In the genomic region with DNA sequence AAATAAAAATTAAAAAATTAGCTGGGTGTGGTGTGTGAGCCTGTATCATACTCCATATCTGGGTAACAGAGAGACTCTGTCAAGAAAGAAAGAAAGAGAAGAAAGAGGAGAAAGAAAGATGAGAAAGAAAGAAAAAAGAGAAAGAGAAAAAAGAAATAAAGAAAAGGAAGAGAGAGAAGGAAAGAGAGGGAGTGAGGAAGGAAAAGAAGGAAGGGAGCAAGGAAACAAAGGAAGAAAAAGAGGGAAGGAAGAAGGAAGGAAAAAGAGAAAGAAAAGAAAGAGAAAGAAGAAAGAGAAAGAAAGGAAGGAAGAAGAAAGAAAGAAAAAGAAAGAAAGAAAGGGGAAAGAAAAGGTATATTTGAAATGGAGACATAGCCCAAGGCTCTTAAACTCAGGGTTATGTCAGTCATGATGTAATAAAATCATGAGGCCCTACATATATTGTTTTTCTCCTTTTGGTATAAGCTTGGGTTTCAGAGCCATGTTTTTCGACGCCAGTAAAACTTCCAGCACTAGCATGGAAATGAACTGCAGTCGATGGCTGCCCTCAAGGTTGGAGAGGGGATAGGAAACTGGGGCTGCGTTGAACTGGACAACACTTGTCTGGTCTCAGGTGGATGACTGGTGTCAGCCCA, we compare ENCODE assay signal across 14 cellular contexts. TPM values are rescaled to one million over a fixed set of nuclear protein-coding genes. Genes with fewer than 3 reads are reported as not detected.
DNase-seq lines count a peak whose midpoint lies in the region; ATAC-seq and TF ChIP-seq lines count a peak whose summit lies in the region.
"Had no signal": no experiment of that assay in that cellular context is flagged by ENCODE, and none has a peak within 500 bp of the region (broad histone marks: within the 10 kb centered on the region; RNA-seq: fewer than 3 reads in every experiment).

No MANE protein-coding gene starts in this region.

- no peaks in the 10 kb centered on the region for H3K9me1 ChIP-seq in IMR-90 (ENCODE audit: insufficient read depth, low read length)

- dilution Hi-C loops in IMR-90 (cut with HindIII; ENCODE audit: low sequenced_read_pairs, unreplicated experiment), result no loop called here

- H3K27me3 Mint-ChIP-seq in T-helper 1 cell treated with Interleukin-12 subunit alpha and Interleukin-12 subunit beta and Interleukin-4 antibody, amounts not matched to agents 30 μg/mL and 1 μg/mL, for 36 hours (ENCODE audit: low read depth), result peaks cover 5% of the 10 kb centered on the region
- H3K27me3 Mint-ChIP-seq in activated naive CD8-positive, alpha-beta T cell treated with anti-CD3 and anti-CD28 coated beads, Interleukin-2, amount 50 U/mL, for 24 hours, result no peaks in the 10 kb centered on the region
- H3K27me3 Mint-ChIP-seq in nephron progenitor cell (ENCODE audit: low read depth, poor library complexity), result peaks cover 4% of the 10 kb centered on the region

- no peak overlapping the region for H3K23ac ChIP-seq in IMR-90 (ENCODE audit: low read depth, low read length)

- ATAC-seq in IMR-90 (ENCODE audit: low read depth), result peak; percentile 33
- ATAC-seq in activated naive CD8-positive, alpha-beta T cell treated with anti-CD3 and anti-CD28 coated beads, Interleukin-2, amount 50 U/mL, for 24 hours, result no peak
- ATAC-seq in GM21528 (IDR thresholded peaks at IDR 0.05; ENCODE audit: low FRiP score, unreplicated experiment), result no peak

- DNase-seq in T-helper 1 cell (no peak), IMR-90 (no peak), nephron progenitor cell (no peak), uterus (no peak), SHP77 treated with DMSO at 0.1 percent for 48 hours (lab: John Stamatoyannopoulos, UW) (no peak)
- DNase-seq in activated naive CD8-positive, alpha-beta T cell treated with anti-CD3 and anti-CD28 coated beads, Interleukin-2, amount 50 U/mL, for 24 hours, result no peak

- in situ Hi-C loops in IMR-90 (cut with MboI; ENCODE audit: low sequenced_read_pairs), result loop anchor here (5.0 kb wide), 1 partner anchor 264 kb away; no protein-coding TSS in a partner anchor

- H2BK120ac ChIP-seq in IMR-90 (ENCODE audit: low read depth, low read length), result no peak overlapping the region

- peaks cover 18% of the 10 kb centered on the region for H3K27me3 ChIP-seq in IMR-90 (ENCODE audit: control insufficient read depth, insufficient read depth, low read length)
- H3K27me3 ChIP-seq in uterus, result no peaks in the 10 kb centered on the region
- H3K27me3 ChIP-seq: heart right ventricle, left lung, tibial nerve had no signal

- intact Hi-C loops in IMR-90 (cut with micrococcal nuclease) (loop anchor here (5.0 kb wide), 1 partner anchor 954 kb away; no protein-coding TSS in a partner anchor), uterus (cut with DNase I; ENCODE audit: low total_unique reads) (no loop called here)

- whole genome bisulfite sequencing in IMR-90 (ENCODE audit: extremely low coverage in 2 of 2, insufficient read length in 1 of 2), 2 experiments, result no CpG with 5 or more reads among the region's 4 CpGs

- H3K9me3 Mint-ChIP-seq in T-helper 1 cell treated with Interleukin-12 subunit alpha and Interleukin-12 subunit beta and Interleukin-4 antibody, amounts not matched to agents 30 μg/mL and 1 μg/mL, for 36 hours, result no peaks in the 10 kb centered on the region
- no peaks in the 10 kb centered on the region for H3K9me3 Mint-ChIP-seq in activated naive CD8-positive, alpha-beta T cell treated with anti-CD3 and anti-CD28 coated beads, Interleukin-2, amount 50 U/mL, for 24 hours
- peaks cover 14% of the 10 kb centered on the region for H3K9me3 Mint-ChIP-seq in nephron progenitor cell

- TF ChIP-seq CTCF in IMR-90 (conservative IDR thresholded peaks at IDR 0.05; ENCODE audit: low read depth, low read length) (no peak), nephron progenitor cell (IDR thresholded peaks at IDR 0.05) (no peak), uterus (IDR thresholded peaks at IDR 0.05) (no peak)

- H2BK5ac ChIP-seq in IMR-90 (ENCODE audit: low read depth, low read length, poor library complexity, severe bottlenecking), result no peak overlapping the region

- H3K18ac ChIP-seq in IMR-90 (ENCODE audit: low read depth, low read length), result no peak overlapping the region

- H3K79me1 ChIP-seq in IMR-90 (ENCODE audit: low read depth in 1 of 2, low read length in 2 of 2), result no peaks in the 10 kb centered on the region

- POLR2A ChIA-PET in IMR-90 (lab: Charles Lee; ENCODE audit: unreplicated experiment), result no interaction called here

- H2AK5ac ChIP-seq in IMR-90 (ENCODE audit: low read depth, low read length), result no peak overlapping the region

- peaks cover 5% of the 10 kb centered on the region; the same call in 1 of the 2 replicates for H3K9me3 ChIP-seq in IMR-90 (ENCODE audit: control insufficient read depth, insufficient read depth, low read length)
- H3K9me3 ChIP-seq in uterus, result no peaks in the 10 kb centered on the region
- H3K9me3 ChIP-seq: left lung, tibial nerve had no signal

- no peak overlapping the region for H2AK9ac ChIP-seq in IMR-90 (replicated peaks; ENCODE audit: low read depth, low read length, poor library complexity)

- no peak overlapping the region for H3K56ac ChIP-seq in IMR-90 (ENCODE audit: extremely low read depth, insufficient read depth, low read length)

- H3K14ac ChIP-seq in IMR-90 (replicated peaks; ENCODE audit: low read depth, low read length), result no peak overlapping the region

- H4K20me1 ChIP-seq in IMR-90 (ENCODE audit: insufficient read depth, low read length), result no peaks in the 10 kb centered on the region

- no TSS peak for BruUV-seq in IMR-90 (replicated peaks; lab: Mats Ljungman, UMichigan)

- H3K4me1 Mint-ChIP-seq in T-helper 1 cell treated with Interleukin-12 subunit alpha and Interleukin-12 subunit beta and Interleukin-4 antibody, amounts not matched to agents 30 μg/mL and 1 μg/mL, for 36 hours (ENCODE audit: low read depth), result peaks cover 12% of the 10 kb centered on the region
- peaks cover 29% of the 10 kb centered on the region for H3K4me1 Mint-ChIP-seq in activated naive CD8-positive, alpha-beta T cell treated with anti-CD3 and anti-CD28 coated beads, Interleukin-2, amount 50 U/mL, for 24 hours
- H3K4me1 Mint-ChIP-seq in nephron progenitor cell, result peaks cover 19% of the 10 kb centered on the region

- H3K36me3 Mint-ChIP-seq in T-helper 1 cell treated with Interleukin-12 subunit alpha and Interleukin-12 subunit beta and Interleukin-4 antibody, amounts not matched to agents 30 μg/mL and 1 μg/mL, for 36 hours (ENCODE audit: low read depth), result no peaks in the 10 kb centered on the region
- no peaks in the 10 kb centered on the region for H3K36me3 Mint-ChIP-seq in activated naive CD8-positive, alpha-beta T cell treated with anti-CD3 and anti-CD28 coated beads, Interleukin-2, amount 50 U/mL, for 24 hours (ENCODE audit: low read depth)
- H3K36me3 Mint-ChIP-seq in nephron progenitor cell (ENCODE audit: low read depth), result no peaks in the 10 kb centered on the region

- H3K27ac ChIP-seq in IMR-90 (ENCODE audit: insufficient read depth, low read length) (no peak overlapping the region), uterus (no peak overlapping the region)
- H3K27ac ChIP-seq: 22Rv1, left lung, tibial nerve had no signal

- H3K4me2 ChIP-seq in IMR-90 (ENCODE audit: low read depth, low read length), result no peak overlapping the region

- H3K4me3 ChIP-seq in IMR-90 (ENCODE audit: insufficient read depth, low read depth, low read length) (no peak overlapping the region), uterus (no peak overlapping the region)
- H3K4me3 ChIP-seq: left lung had no signal

- peak overlapping the region; percentile 64 for H3K27ac Mint-ChIP-seq in T-helper 1 cell treated with Interleukin-12 subunit alpha and Interleukin-12 subunit beta and Interleukin-4 antibody, amounts not matched to agents 30 μg/mL and 1 μg/mL, for 36 hours
- H3K27ac Mint-ChIP-seq in activated naive CD8-positive, alpha-beta T cell treated with anti-CD3 and anti-CD28 coated beads, Interleukin-2, amount 50 U/mL, for 24 hours, result peak overlapping the region; percentile 92
- peak overlapping the region; percentile 84 for H3K27ac Mint-ChIP-seq in nephron progenitor cell

- no peak overlapping the region for H3K9ac ChIP-seq in IMR-90 (ENCODE audit: low read depth, low read length)

- H4K91ac ChIP-seq in IMR-90 (ENCODE audit: insufficient read depth, low read depth, low read length), result no peak overlapping the region

- H4K5ac ChIP-seq in IMR-90 (ENCODE audit: low read depth, low read length), result no peak overlapping the region

- H2AFZ ChIP-seq in IMR-90 (replicated peaks; ENCODE audit: low read length, poor library complexity), result no peak overlapping the region

- no peak for TF ChIP-seq RAD21 in IMR-90 (IDR thresholded peaks at IDR 0.05; ENCODE audit: low read length)

- peak overlapping the region; percentile 46; the same call in 1 of the 2 replicates for H3K4ac ChIP-seq in IMR-90 (ENCODE audit: low read depth, low read length)

- no peak overlapping the region for H3K4me3 Mint-ChIP-seq in T-helper 1 cell treated with Interleukin-12 subunit alpha and Interleukin-12 subunit beta and Interleukin-4 antibody, amounts not matched to agents 30 μg/mL and 1 μg/mL, for 36 hours
- no peak overlapping the region for H3K4me3 Mint-ChIP-seq in activated naive CD8-positive, alpha-beta T cell treated with anti-CD3 and anti-CD28 coated beads, Interleukin-2, amount 50 U/mL, for 24 hours
- no peak overlapping the region for H3K4me3 Mint-ChIP-seq in nephron progenitor cell

- peak overlapping the region in 1 of 2 experiments; percentile 14; a peak in 1 of 4 replicates for H4K8ac ChIP-seq in IMR-90 (ENCODE audit: low read depth in 2 of 2, low read length in 2 of 2)

- H2BK15ac ChIP-seq in IMR-90 (ENCODE audit: low read depth, low read length), result no peak overlapping the region

- TF ChIP-seq POLR2A in IMR-90 (IDR thresholded peaks at IDR 0.05; ENCODE audit: low read depth, low read length) (no peak), uterus (IDR thresholded peaks at IDR 0.05) (no peak)

- H3K4me1 ChIP-seq in IMR-90 (ENCODE audit: control insufficient read depth, insufficient read depth, low read length), result no peaks in the 10 kb centered on the region; the same call in 1 of the 2 replicates
- H3K4me1 ChIP-seq in uterus, result no peaks in the 10 kb centered on the region

- H3K36me3 ChIP-seq in IMR-90 (ENCODE audit: control insufficient read depth, insufficient read depth, low read length), result no peaks in the 10 kb centered on the region
- H3K36me3 ChIP-seq in uterus, result no peaks in the 10 kb centered on the region
- H3K36me3 ChIP-seq: heart right ventricle, left lung, tibial nerve had no signal

- H2BK20ac ChIP-seq in IMR-90 (ENCODE audit: low read depth, low read length), result no peak overlapping the region

- CTCF ChIA-PET in IMR-90 (lab: Yijun Ruan, JAX), result interaction anchor here (2.8 kb wide), 1 partner anchor 261 kb away, joined by 18 read pairs; no protein-coding TSS in a partner anchor

RNA-seq across cellular contexts. Expression of a gene that starts 38.0 kb away (rescaled TPM):
- total RNA-seq in IMR-90 (2012; rRNA removed) (52.0 and 52.2 TPM in 2 replicates), uterus (100 to 1,000 TPM in 1 of 4 donors, 10 to 100 TPM in 3; 32.0 to 187 (median 47.6) TPM)
- 44.8 and 45.0 TPM in 2 replicates for polyA plus RNA-seq in IMR-90 (2012; rRNA removed)
- 37.9 and 67.2 TPM in 2 replicates for polyA plus RNA-seq in IMR-90 (2012; cell fraction: cytosol; rRNA removed)
- 19.1 and 28.3 TPM in 2 replicates for polyA plus RNA-seq in IMR-90 (2012; cell fraction: nucleus; rRNA removed; ENCODE audit: low replicate concordance)

RNA-seq across cellular contexts. Expression of a gene that starts 53.8 kb away (rescaled TPM):
- not detected in 2 replicates for total RNA-seq in IMR-90 (2012; rRNA removed)
- not detected in 2 replicates for polyA plus RNA-seq in IMR-90 (2012; rRNA removed)
- polyA plus RNA-seq in IMR-90 (2012; cell fraction: cytosol; rRNA removed), result not detected in 2 replicates
- polyA plus RNA-seq in IMR-90 (2012; cell fraction: nucleus; rRNA removed; ENCODE audit: low replicate concordance), result not detected in 2 replicates
- under 1 TPM in 1 of 4 donors, not detected in 3; 0.21 TPM for total RNA-seq in uterus
- total RNA-seq: endothelial cell of umbilical vein, heart right ventricle, left lung, omental fat pad, tibial nerve had no signal
- polyA plus RNA-seq: endothelial cell of umbilical vein, heart right ventricle had no signal
